ENCODE assay signal across 8 cellular contexts in genomic region chr6:30614044-30614842, GRCh38. TPM values are rescaled to one million over a fixed set of nuclear protein-coding genes. Genes with fewer than 3 reads are reported as not detected.
A peak's percentile ranks its signal among the peaks of the same experiment; 100 is the strongest.
DNase-seq lines count a peak whose midpoint lies in the region; ATAC-seq and TF ChIP-seq lines count a peak whose summit lies in the region.

No MANE protein-coding gene starts in this region.

- H3K4me3 ChIP-seq in choroid plexus epithelial cell (ENCODE audit: low read depth, low read length) = peak overlapping the region; percentile 24

- TF ChIP-seq CTCF in CD14-positive monocyte (IDR thresholded peaks at IDR 0.05) (no peak), choroid plexus epithelial cell (conservative IDR thresholded peaks at IDR 0.05; ENCODE audit: low read depth, low read length) (no peak), nephron (IDR thresholded peaks at IDR 0.05; ENCODE audit: unreplicated experiment in 3 of 3) (no peak)

- H3K36me3 Mint-ChIP-seq in CD14-positive monocyte (peaks cover 39 to 48% of the 10 kb centered on the region in 2 donors), nephron (ENCODE audit: low read depth) (peaks cover 45% of the 10 kb centered on the region)

- DNase-seq in CD14-positive monocyte (ENCODE audit: low spot score) = no peak
- DNase-seq in M059J (ENCODE audit: low read depth) = peak; percentile 30
- DNase-seq in choroid plexus epithelial cell (ENCODE audit: low read depth) = peak; percentile 33
- DNase-seq in mesenteric fat pad (ENCODE audit: low spot score) = no peak
- DNase-seq in 8988T = no peak
- no peak for DNase-seq in SKM-1 treated with dmso at 0.1 percent for 144 hours (lab: John Stamatoyannopoulos, UW; ENCODE audit: unreplicated experiment)

- H3K4me3 Mint-ChIP-seq in CD14-positive monocyte (peak overlapping the region; percentile 99), nephron (peak overlapping the region; percentile 96 to 99 (median 97))

- H3K27ac Mint-ChIP-seq in CD14-positive monocyte (peak overlapping the region; percentile 99 to 100 (median 99)), nephron (peak overlapping the region; percentile 100)

- H3K27me3 Mint-ChIP-seq in CD14-positive monocyte (ENCODE audit: low read depth in 3 of 3) (peaks cover 0 to 5% (median 1%) of the 10 kb centered on the region in 3 donors), nephron (ENCODE audit: low read depth) (peaks cover 5% of the 10 kb centered on the region)

- H3K4me1 Mint-ChIP-seq in CD14-positive monocyte (peaks cover 40% of the 10 kb centered on the region), nephron (peaks cover 53% of the 10 kb centered on the region)

- intact Hi-C loops in CD14-positive monocyte (cut with micrococcal nuclease) = loop anchor here (5.0 kb wide), 2 partner anchors 37 to 122 kb away; no protein-coding TSS in a partner anchor

- H3K9me3 Mint-ChIP-seq in CD14-positive monocyte = peaks cover 0 to 9% (median 5%) of the 10 kb centered on the region in 7 donors
- H3K9me3 Mint-ChIP-seq in nephron = peaks cover 3% of the 10 kb centered on the region

- ATAC-seq in GM21786 (IDR thresholded peaks at IDR 0.05; ENCODE audit: unreplicated experiment) = no peak

RNA-seq across cellular contexts. Expression of gene PPP1R10, which starts 2.8 kb away (rescaled TPM):
- polyA plus RNA-seq in CD14-positive monocyte = 10 to 100 TPM in 1 of 2 donors, 1 to 10 TPM in 1; 9.5 to 16.4 TPM
- 17.9 and 28.8 TPM in 2 replicates for total RNA-seq in M059J (2014; rRNA removed; shearing (Covaris generic))
- total RNA-seq in mesenteric fat pad = 49.1 TPM

RNA-seq across cellular contexts. Expression of gene MRPS18B, which starts 3.4 kb away (rescaled TPM):
- 10 to 100 TPM; 45.2 to 52.4 TPM for polyA plus RNA-seq in CD14-positive monocyte
- 85.5 and 108 TPM in 2 replicates for total RNA-seq in M059J (2014; rRNA removed; shearing (Covaris generic))
- total RNA-seq in mesenteric fat pad = 44.4 TPM

RNA-seq across cellular contexts. Expression of gene ATAT1, which starts 12.4 kb away (rescaled TPM):
- polyA plus RNA-seq in CD14-positive monocyte = under 1 TPM; 0.51 to 0.68 TPM
- 13.2 and 22.2 TPM in 2 replicates for total RNA-seq in M059J (2014; rRNA removed; shearing (Covaris generic))
- total RNA-seq in mesenteric fat pad = 8.4 TPM

RNA-seq across cellular contexts. Expression of gene C6orf136, which starts 32.7 kb away (rescaled TPM):
- 1 to 10 TPM; 2.0 to 2.7 TPM for polyA plus RNA-seq in CD14-positive monocyte
- total RNA-seq in M059J (2014; rRNA removed; shearing (Covaris generic)) = 9.1 and 12.2 TPM in 2 replicates
- total RNA-seq in mesenteric fat pad = 12.4 TPM

RNA-seq across cellular contexts. Expression of gene ABCF1, which starts 43.0 kb away (rescaled TPM):
- 10 to 100 TPM in 1 of 2 donors, 1 to 10 TPM in 1; 7.5 to 14.6 TPM for polyA plus RNA-seq in CD14-positive monocyte
- 56.3 and 95.3 TPM in 2 replicates for total RNA-seq in M059J (2014; rRNA removed; shearing (Covaris generic))
- 59.2 TPM for total RNA-seq in mesenteric fat pad

Comparison
In these comparisons a context has a peak if more than half of its experiments do, and no peak if none do; other contexts are left out.
1. DNase-seq: peak in M059J (single experiment) and choroid plexus epithelial cell (single experiment); none in CD14-positive monocyte (single experiment), mesenteric fat pad (single experiment), 8988T (single experiment) and SKM-1 treated with dmso at 0.1 percent for 144 hours (single experiment).